In genomic region chr22:19508024-19508776, GRCh38 we compare ENCODE assay signal across 18 cellular contexts. TPM values are rescaled to one million over a fixed set of nuclear protein-coding genes. Genes with fewer than 3 reads are reported as not detected.
"Had no signal": no experiment of that assay in that cellular context is flagged by ENCODE, and none has a peak within 500 bp of the region (broad histone marks: within the 10 kb centered on the region; RNA-seq: fewer than 3 reads in every experiment).

No MANE protein-coding gene starts in this region.

- FAIRE-seq: endothelial cell of umbilical vein, small intestine had no signal

- H3K4me1 Mint-ChIP-seq: endodermal cell had no signal

- H3K27me3 ChIP-seq: foreskin keratinocyte, hepatocyte, ovary had no signal

- H3K4me2 ChIP-seq: hepatocyte had no signal

- H3K36me3 ChIP-seq: ovary had no signal

- H3K27ac ChIP-seq: coronary artery, foreskin keratinocyte, hepatocyte, ovary had no signal

- H3K27me3 Mint-ChIP-seq: naive thymus-derived CD4-positive, alpha-beta T cell; progenitor cell of endocrine pancreas had no signal

- H3K4me3 ChIP-seq: coronary artery, hepatocyte, ovary had no signal

- H3K9me3 Mint-ChIP-seq: endodermal cell, nephron progenitor cell had no signal

- H2AFZ ChIP-seq: hepatocyte had no signal

- H3K27ac Mint-ChIP-seq: endodermal cell, progenitor cell of endocrine pancreas had no signal

- H3K79me2 ChIP-seq: hepatocyte had no signal

- DNase-seq: effector CD4-positive, alpha-beta T cell; endodermal cell; erythroblast; foreskin keratinocyte; left colon; mesendoderm; naive thymus-derived CD4-positive, alpha-beta T cell; nephron progenitor cell; ovary; small intestine; stimulated activated CD4-positive, alpha-beta T cell treated with anti-CD3 and anti-CD28 coated beads, Interleukin-12 subunit alpha, Interleukin-12 subunit beta, amount 100 ng/mL, for 4 hours; stimulated activated naive CD4-positive, alpha-beta T cell treated with Interleukin-2 at 50 U/mL for 16 hours; trophoblast cell had no signal

- ATAC-seq: foreskin keratinocyte; left colon; naive thymus-derived CD4-positive, alpha-beta T cell; right cardiac atrium had no signal

- H3K9me3 ChIP-seq: ovary had no signal

- H3K4me3 Mint-ChIP-seq: endodermal cell; naive thymus-derived CD4-positive, alpha-beta T cell; nephron progenitor cell had no signal

RNA-seq across cellular contexts. Expression of gene CLDN5, which starts 16.0 kb away (rescaled TPM):
- total RNA-seq: foreskin keratinocyte, progenitor cell of endocrine pancreas had no signal
- polyA plus RNA-seq: foreskin keratinocyte had no signal
